Comparison of ENCODE assay signal across 16 cellular contexts in genomic region chr5:142966146-142966455, GRCh38.
"Had no signal": no experiment of that assay in that cellular context is flagged by ENCODE, and none has a peak within 500 bp of the region (broad histone marks: within the 10 kb centered on the region; RNA-seq: fewer than 3 reads in every experiment).

No MANE protein-coding gene starts in this region.

- H3K9me3 Mint-ChIP-seq: activated naive CD8-positive, alpha-beta T cell treated with anti-CD3 and anti-CD28 coated beads, Interleukin-2, amount 50 U/mL, for 24 hours; neural progenitor cell; T-helper 2 cell treated with Interferon-gamma antibody and Interleukin-4, amounts not matched to agents 5 μg/mL and 100 μg/mL, for 36 hours had no signal

- DNase-seq: activated CD4-positive, alpha-beta memory T cell treated with anti-CD3 and anti-CD28 coated beads, Interleukin-2, amount 10 ng/mL, durations not matched to agents 7 days and 5 days; activated CD4-positive, alpha-beta T cell treated with anti-CD3 and anti-CD28 coated beads for 36 hours; activated CD8-positive, alpha-beta memory T cell treated with anti-CD3 and anti-CD28 coated beads, Interleukin-2, amount 50 U/mL, for 48 hours; activated naive CD4-positive, alpha-beta T cell treated with Interleukin-2 at 50 U/mL for 16 hours; activated naive CD8-positive, alpha-beta T cell treated with anti-CD3 and anti-CD28 coated beads, Interleukin-2, amount 50 U/mL, for 24 hours; central memory CD4-positive, alpha-beta T cell; cortex of kidney; effector CD8-positive, alpha-beta T cell; left cardiac atrium; retina; SW 1271 had no signal

- H3K9me3 ChIP-seq: tibial nerve, vagina had no signal

- H3K27me3 ChIP-seq: neural progenitor cell, tibial nerve, vagina had no signal

- H3K4me1 ChIP-seq: neural progenitor cell had no signal

- H3K36me3 ChIP-seq: neural progenitor cell, tibial nerve, vagina had no signal

- H3K4me1 Mint-ChIP-seq: neural progenitor cell had no signal

- H3K27ac Mint-ChIP-seq: activated CD4-positive, alpha-beta memory T cell treated with anti-CD3 and anti-CD28 coated beads, Interleukin-2, amount 10 ng/mL, durations not matched to agents 7 days and 5 days; activated CD4-positive, alpha-beta T cell treated with anti-CD3 and anti-CD28 coated beads for 36 hours; activated naive CD8-positive, alpha-beta T cell treated with anti-CD3 and anti-CD28 coated beads, Interleukin-2, amount 50 U/mL, for 24 hours; neural progenitor cell had no signal

- H3K27ac ChIP-seq: neural progenitor cell, skin epidermis, vagina had no signal

- H3K36me3 Mint-ChIP-seq: neural progenitor cell had no signal

- H3K27me3 Mint-ChIP-seq: activated CD4-positive, alpha-beta memory T cell treated with anti-CD3 and anti-CD28 coated beads, Interleukin-2, amount 10 ng/mL, durations not matched to agents 7 days and 5 days; activated CD4-positive, alpha-beta T cell treated with anti-CD3 and anti-CD28 coated beads for 36 hours; activated naive CD8-positive, alpha-beta T cell treated with anti-CD3 and anti-CD28 coated beads, Interleukin-2, amount 50 U/mL, for 24 hours had no signal

- ATAC-seq: activated CD4-positive, alpha-beta T cell treated with anti-CD3 and anti-CD28 coated beads for 36 hours; activated naive CD8-positive, alpha-beta T cell treated with anti-CD3 and anti-CD28 coated beads, Interleukin-2, amount 50 U/mL, for 24 hours had no signal

- H3K4me3 ChIP-seq: neural progenitor cell, skin epidermis, tibial nerve, vagina had no signal

- H3K4me3 Mint-ChIP-seq: activated CD4-positive, alpha-beta memory T cell treated with anti-CD3 and anti-CD28 coated beads, Interleukin-2, amount 10 ng/mL, durations not matched to agents 7 days and 5 days; activated CD4-positive, alpha-beta T cell treated with anti-CD3 and anti-CD28 coated beads for 36 hours; activated naive CD8-positive, alpha-beta T cell treated with anti-CD3 and anti-CD28 coated beads, Interleukin-2, amount 50 U/mL, for 24 hours; neural progenitor cell; T-helper 2 cell treated with Interferon-gamma antibody and Interleukin-4, amounts not matched to agents 5 μg/mL and 100 μg/mL, for 36 hours had no signal
